21 cellular contexts compared by ENCODE assay signal in genomic region chr5:138528208-138528607, GRCh38. TPM values are rescaled to one million over a fixed set of nuclear protein-coding genes. Genes with fewer than 3 reads are reported as not detected.
DNase-seq lines count a peak whose midpoint lies in the region; ATAC-seq, FAIRE-seq and TF ChIP-seq lines count a peak whose summit lies in the region.
"Had no signal": no experiment of that assay in that cellular context is flagged by ENCODE, and none has a peak within 500 bp of the region (broad histone marks: within the 10 kb centered on the region; RNA-seq: fewer than 3 reads in every experiment).

No MANE protein-coding gene starts in this region.

- H3K18ac ChIP-seq in IMR-90 (ENCODE audit: low read depth, low read length) (no peak overlapping the region), mesenchymal stem cell (ENCODE audit: low read depth in 1 of 2, low read length in 2 of 2) (no peak overlapping the region)

- no peak overlapping the region for H4K5ac ChIP-seq in IMR-90 (ENCODE audit: low read depth, low read length)

- H3K4me1 ChIP-seq in A549 (peaks cover 19% of the 10 kb centered on the region; the same call in 2 of the 3 replicates), IMR-90 (ENCODE audit: control insufficient read depth, insufficient read depth, low read length) (peaks cover 7% of the 10 kb centered on the region), mesenchymal stem cell (ENCODE audit: control insufficient read depth, insufficient read depth, low read depth, low read length) (peaks cover 10% of the 10 kb centered on the region)

- H3K27me3 ChIP-seq in IMR-90 (ENCODE audit: control insufficient read depth, insufficient read depth, low read length) (no peaks in the 10 kb centered on the region), mesenchymal stem cell (ENCODE audit: control insufficient read depth in 1 of 2, insufficient read depth in 1 of 2, low read length in 2 of 2) (no peaks in the 10 kb centered on the region)
- H3K27me3 ChIP-seq: gastrocnemius medialis had no signal

- H2BK20ac ChIP-seq in IMR-90 (ENCODE audit: low read depth, low read length) = no peak overlapping the region

- H3K4ac ChIP-seq in IMR-90 (ENCODE audit: low read depth, low read length) (no peak overlapping the region), mesenchymal stem cell (ENCODE audit: low read depth in 1 of 2, low read length in 2 of 2) (no peak overlapping the region)

- no peak overlapping the region for H3K14ac ChIP-seq in IMR-90 (replicated peaks; ENCODE audit: low read depth, low read length)
- H3K14ac ChIP-seq in mesenchymal stem cell (ENCODE audit: low read length in 2 of 2) = no peak overlapping the region

- H4K91ac ChIP-seq in IMR-90 (ENCODE audit: insufficient read depth, low read depth, low read length) (no peak overlapping the region), mesenchymal stem cell (ENCODE audit: low read length) (no peak overlapping the region)

- no peak overlapping the region for H3K27ac ChIP-seq in A549
- no peak overlapping the region for H3K27ac ChIP-seq in IMR-90 (ENCODE audit: insufficient read depth, low read length)
- H3K27ac ChIP-seq in mesenchymal stem cell (ENCODE audit: low read length, poor library complexity, severe bottlenecking) = peak overlapping the region; percentile 14
- H3K27ac ChIP-seq: gastrocnemius medialis had no signal

- H2AFZ ChIP-seq in IMR-90 (replicated peaks; ENCODE audit: low read length, poor library complexity) = no peak overlapping the region
- H2AFZ ChIP-seq in mesenchymal stem cell (ENCODE audit: low read depth, low read length) = no peak overlapping the region

- H2AK5ac ChIP-seq in IMR-90 (ENCODE audit: low read depth, low read length) (peak overlapping the region; percentile 35; the same call in 1 of the 2 replicates), mesenchymal stem cell (ENCODE audit: low read length, severe bottlenecking) (no peak overlapping the region)

- H3K79me1 ChIP-seq in IMR-90 (ENCODE audit: low read depth in 1 of 2, low read length in 2 of 2) (peaks cover 26 to 76% of the 10 kb centered on the region in 2 experiments), mesenchymal stem cell (replicated peaks; ENCODE audit: low read length, poor library complexity, severe bottlenecking) (no peaks in the 10 kb centered on the region)

- H4K20me1 ChIP-seq in IMR-90 (ENCODE audit: insufficient read depth, low read length) = peaks cover 82% of the 10 kb centered on the region

- CTCF ChIA-PET in A549 (lab: Yijun Ruan, JAX) (interaction anchor here (0.9 to 3.7 kb wide), 2 partner anchors 24 to 79 kb away, joined by 4 to 13 read pairs; no protein-coding TSS in a partner anchor), IMR-90 (lab: Yijun Ruan, JAX) (no interaction called here)

- H2BK15ac ChIP-seq in IMR-90 (ENCODE audit: low read depth, low read length) (no peak overlapping the region), mesenchymal stem cell (ENCODE audit: low read depth, poor library complexity, severe bottlenecking) (no peak overlapping the region)

- peak overlapping the region; percentile 50 for H2BK5ac ChIP-seq in IMR-90 (ENCODE audit: low read depth, low read length, poor library complexity, severe bottlenecking)
- no peak overlapping the region for H2BK5ac ChIP-seq in mesenchymal stem cell (ENCODE audit: low read depth, low read length, poor library complexity, severe bottlenecking)

- peak in 1 of 2 experiments; percentile 20; a peak in 2 of 6 replicates for ATAC-seq in A549
- ATAC-seq in IMR-90 (ENCODE audit: low read depth) = peak; percentile 60
- ATAC-seq in HG03442 (IDR thresholded peaks at IDR 0.05; ENCODE audit: unreplicated experiment) = no peak
- no peak for ATAC-seq in HG03342 (IDR thresholded peaks at IDR 0.05; ENCODE audit: unreplicated experiment)
- ATAC-seq: CD8-positive, alpha-beta T cell; gastrocnemius medialis; right cardiac atrium; stimulated activated naive CD8-positive, alpha-beta T cell treated with anti-CD3 and anti-CD28 coated beads, Interleukin-15, Interleukin-2, amounts not matched to agents 100 U/mL and 50 U/mL, for 24 hours had no signal

- intact Hi-C loops in IMR-90 (cut with micrococcal nuclease) = no loop called here

- no peak for FAIRE-seq in A549 (lab: Jason Lieb, UNC)

- no peak overlapping the region for H3K9ac ChIP-seq in IMR-90 (ENCODE audit: low read depth, low read length)
- H3K9ac ChIP-seq in mesenchymal stem cell (ENCODE audit: low read length) = no peak overlapping the region

- H3K23ac ChIP-seq in IMR-90 (ENCODE audit: low read depth, low read length) = no peak overlapping the region
- no peak overlapping the region for H3K23ac ChIP-seq in mesenchymal stem cell (ENCODE audit: low read length in 2 of 2)

- no peak overlapping the region for H2BK120ac ChIP-seq in IMR-90 (ENCODE audit: low read depth, low read length)
- H2BK120ac ChIP-seq in mesenchymal stem cell (ENCODE audit: low read depth, low read length) = no peak overlapping the region

- no peak for TF ChIP-seq POLR2A in A549 (IDR thresholded peaks at IDR 0.05; ENCODE audit: low read length)
- TF ChIP-seq POLR2A in IMR-90 (IDR thresholded peaks at IDR 0.05; ENCODE audit: low read depth, low read length) = no peak

- no peak overlapping the region for H2BK12ac ChIP-seq in mesenchymal stem cell (ENCODE audit: low read length in 2 of 2)

- no peaks in the 10 kb centered on the region for H3K9me3 ChIP-seq in A549
- no peaks in the 10 kb centered on the region for H3K9me3 ChIP-seq in IMR-90 (ENCODE audit: control insufficient read depth, insufficient read depth, low read length)
- H3K9me3 ChIP-seq in mesenchymal stem cell (ENCODE audit: control insufficient read depth, low read length) = no peaks in the 10 kb centered on the region
- H3K9me3 ChIP-seq: gastrocnemius medialis had no signal

- no peak overlapping the region for H3K4me3 ChIP-seq in A549
- no peak overlapping the region for H3K4me3 ChIP-seq in IMR-90 (ENCODE audit: insufficient read depth, low read depth, low read length)
- H3K4me3 ChIP-seq in mesenchymal stem cell (ENCODE audit: insufficient read depth in 1 of 2, low read depth in 1 of 2, low read length in 2 of 2) = no peak overlapping the region
- H3K4me3 ChIP-seq: gastrocnemius medialis had no signal

- TF ChIP-seq EP300 in A549 (IDR thresholded peaks at IDR 0.05) = no peak

- H3K4me2 ChIP-seq in A549 (peak overlapping the region; percentile 15; the same call in 2 of the 3 replicates), IMR-90 (ENCODE audit: low read depth, low read length) (peak overlapping the region; percentile 56), mesenchymal stem cell (ENCODE audit: low read length, poor library complexity, severe bottlenecking) (no peak overlapping the region)

- DNase-seq in A549 (ENCODE audit: low read depth in 1 of 2, low spot score in 1 of 2) (no peak), IMR-90 (peak; percentile 48), astrocyte of the hippocampus (ENCODE audit: low read depth, low spot score) (peak; percentile 12), mesenchymal stem cell (peak; percentile 37), NCI-H2107 (lab: John Stamatoyannopoulos, UW) (no peak), NCI-H524 treated with DMSO at 0.1 percent for 48 hours (lab: John Stamatoyannopoulos, UW) (no peak)
- DNase-seq: activated CD4-positive, alpha-beta T cell treated with anti-CD3 and anti-CD28 coated beads for 4 hours; anterior cingulate cortex; CD8-positive, alpha-beta T cell; DMS79; gastrocnemius medialis; left cardiac atrium; MM.1S; NCI-H2029 treated with DMSO at 0.1 percent for 48 hours; NCI-H510A treated with DMSO at 0.1 percent for 48 hours; nucleus accumbens; right cardiac atrium; stimulated activated naive CD8-positive, alpha-beta T cell treated with anti-CD3 and anti-CD28 coated beads, Interleukin-15, Interleukin-2, amounts not matched to agents 100 U/mL and 50 U/mL, for 24 hours; T-helper 9 cell had no signal

- peaks cover 11% of the 10 kb centered on the region for H3K36me3 ChIP-seq in IMR-90 (ENCODE audit: control insufficient read depth, insufficient read depth, low read length)
- H3K36me3 ChIP-seq in mesenchymal stem cell (ENCODE audit: control insufficient read depth in 1 of 2, insufficient read depth in 2 of 2, low read depth in 1 of 2, low read length in 2 of 2) = peaks cover 22 to 30% of the 10 kb centered on the region in 2 experiments
- H3K36me3 ChIP-seq: gastrocnemius medialis had no signal

- no peak overlapping the region for H4K8ac ChIP-seq in IMR-90 (ENCODE audit: low read depth in 2 of 2, low read length in 2 of 2)
- no peak overlapping the region for H4K8ac ChIP-seq in mesenchymal stem cell (ENCODE audit: low read length)

- WGBS in A549 (ENCODE audit: missing lambda C conversion rate) = 72% methylated on average over 1 of the region's 1 CpG
- WGBS in IMR-90 (ENCODE audit: extremely low coverage in 2 of 2, insufficient read length in 1 of 2), 2 experiments = no CpG with 5 or more reads among the region's 1 CpG
- WGBS in mesenchymal stem cell = 100% methylated on average over 1 of the region's 1 CpG

- TF ChIP-seq CTCF in A549 (IDR thresholded peaks at IDR 0.05) (no peak), IMR-90 (conservative IDR thresholded peaks at IDR 0.05; ENCODE audit: low read depth, low read length) (no peak)

- BruUV-seq in IMR-90 (replicated peaks; lab: Mats Ljungman, UMichigan) = no TSS peak

- H3K9me1 ChIP-seq in IMR-90 (ENCODE audit: insufficient read depth, low read length) = peaks cover 16% of the 10 kb centered on the region

- dilution Hi-C loops in IMR-90 (cut with HindIII; ENCODE audit: low sequenced_read_pairs, unreplicated experiment) = no loop called here

- no peak overlapping the region for H3K56ac ChIP-seq in IMR-90 (ENCODE audit: extremely low read depth, insufficient read depth, low read length)

- TF ChIP-seq RAD21 in A549 (conservative IDR thresholded peaks at IDR 0.05 in 1 of 2, IDR thresholded peaks at IDR 0.05 in 1 of 2) (no peak), IMR-90 (IDR thresholded peaks at IDR 0.05; ENCODE audit: low read length) (no peak)

- POLR2A ChIA-PET in A549 (lab: Yijun Ruan, JAX) = interaction anchor here (1.3 to 4.4 kb wide), 2 partner anchors 15 to 64 kb away, joined by 4 to 19 read pairs; partner anchors contain the start of gene ETF1
- POLR2A ChIA-PET in IMR-90 (lab: Charles Lee; ENCODE audit: unreplicated experiment) = interaction anchor here (1.2 kb wide), 1 partner anchor 25 kb away, joined by 3 read pairs; no protein-coding TSS in a partner anchor

- no peak overlapping the region for H2AK9ac ChIP-seq in IMR-90 (replicated peaks; ENCODE audit: low read depth, low read length, poor library complexity)

- in situ Hi-C loops in IMR-90 (cut with MboI; ENCODE audit: low sequenced_read_pairs) = no loop called here

RNA-seq across cellular contexts. Expression of gene ETF1, which starts 14.8 kb away (rescaled TPM):
- polyA plus RNA-seq in A549 (2011; rRNA removed) (140 and 161 TPM in 2 replicates), A549 (2017; fragmentation: RNase III; extraction: RNeasy Plus Mini Kit Qiagen cat#74134 plus additional on column Dnase treatment) (118 to 131 TPM (median 119 TPM) in 3 replicates), IMR-90 (2012; rRNA removed) (45.4 and 53.2 TPM in 2 replicates)
- 39.7 and 44.0 TPM in 2 replicates for polyA plus RNA-seq in A549 (2012; cell fraction: cytosol; rRNA removed)
- polyA plus RNA-seq in A549 (2012; cell fraction: nucleus; rRNA removed) = 18.3 and 23.4 TPM in 2 replicates
- polyA minus RNA-seq in A549 (2011; rRNA and poly(A)+ RNA removed) = 79.1 and 79.8 TPM in 2 replicates
- 126 and 144 TPM in 2 replicates for total RNA-seq in IMR-90 (2012; rRNA removed)
- 12.4 and 13.0 TPM in 2 replicates for polyA plus RNA-seq in IMR-90 (2012; cell fraction: cytosol; rRNA removed)
- polyA plus RNA-seq in IMR-90 (2012; cell fraction: nucleus; rRNA removed; ENCODE audit: low replicate concordance) = 9.0 and 49.9 TPM in 2 replicates
- polyA plus RNA-seq in mesenchymal stem cell (2013, experiment 1 of 2) = 93.4 TPM
- polyA plus RNA-seq in mesenchymal stem cell (2013, experiment 2 of 2) = 96.7 TPM

RNA-seq across cellular contexts. Expression of gene HSPA9, which starts 47.0 kb away (rescaled TPM):
- 544 and 615 TPM in 2 replicates for polyA plus RNA-seq in A549 (2011; rRNA removed)
- 200 and 228 TPM in 2 replicates for polyA plus RNA-seq in A549 (2012; cell fraction: cytosol; rRNA removed)
- polyA plus RNA-seq in A549 (2012; cell fraction: nucleus; rRNA removed) = 408 and 502 TPM in 2 replicates
- 398 to 456 TPM (median 417 TPM) in 3 replicates for polyA plus RNA-seq in A549 (2017; fragmentation: RNase III; extraction: RNeasy Plus Mini Kit Qiagen cat#74134 plus additional on column Dnase treatment)
- polyA minus RNA-seq in A549 (2011; rRNA and poly(A)+ RNA removed) = 619 and 723 TPM in 2 replicates
- 456 and 472 TPM in 2 replicates for total RNA-seq in IMR-90 (2012; rRNA removed)
- polyA plus RNA-seq in IMR-90 (2012; rRNA removed) = 133 and 157 TPM in 2 replicates
- 118 and 219 TPM in 2 replicates for polyA plus RNA-seq in IMR-90 (2012; cell fraction: cytosol; rRNA removed)
- polyA plus RNA-seq in IMR-90 (2012; cell fraction: nucleus; rRNA removed; ENCODE audit: low replicate concordance) = 169 and 240 TPM in 2 replicates
- 157 TPM for polyA plus RNA-seq in mesenchymal stem cell (2013, experiment 1 of 2)
- polyA plus RNA-seq in mesenchymal stem cell (2013, experiment 2 of 2) = 152 TPM

Comparison
In these comparisons a context has a peak if more than half of its experiments do, and no peak if none do; other contexts are left out.
1. DNase-seq: peak in IMR-90 (single experiment), astrocyte of the hippocampus (single experiment) and mesenchymal stem cell (single experiment); none in A549 (0 of 2), NCI-H2107 (single experiment) and NCI-H524 treated with DMSO at 0.1 percent for 48 hours (single experiment).